Comparison of ENCODE assay signal across 9 cellular contexts in the genomic region with DNA sequence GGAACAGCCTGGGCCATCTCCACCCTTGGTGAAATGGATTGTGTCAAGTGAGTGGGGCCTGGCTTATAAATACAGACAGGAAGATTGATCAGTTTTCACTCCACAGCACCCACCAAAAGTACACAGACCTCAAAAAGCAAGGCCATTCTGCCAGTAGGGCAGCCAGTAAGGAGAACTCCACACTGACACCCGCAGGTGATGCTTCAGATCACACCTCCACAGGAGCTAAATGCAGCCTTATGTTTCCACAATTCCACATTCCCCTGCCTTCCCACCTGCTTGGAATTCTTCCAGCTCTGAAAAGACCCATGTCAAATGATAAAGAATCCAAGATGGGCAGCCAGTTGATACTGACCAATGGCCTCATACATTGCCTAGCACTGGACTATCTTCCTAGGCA.
DNase-seq lines count a peak whose midpoint lies in the region; ATAC-seq, FAIRE-seq and TF ChIP-seq lines count a peak whose summit lies in the region.
"Had no signal": no experiment of that assay in that cellular context is flagged by ENCODE, and none has a peak within 500 bp of the region (broad histone marks: within the 10 kb centered on the region; RNA-seq: fewer than 3 reads in every experiment).

No MANE protein-coding gene starts in this region.

- TF ChIP-seq RAD21 in neural cell (conservative IDR thresholded peaks at IDR 0.05): peak; percentile 14

- no peak overlapping the region for H3K4me3 ChIP-seq in astrocyte (ENCODE audit: insufficient read depth, low read depth, low read length)
- no peak overlapping the region for H3K4me3 ChIP-seq in neural cell (ENCODE audit: low read length)

- peaks cover 7% of the 10 kb centered on the region for H4K20me1 ChIP-seq in astrocyte (ENCODE audit: insufficient read depth, low read length)
- peaks cover 5% of the 10 kb centered on the region for H4K20me1 ChIP-seq in neural cell (ENCODE audit: insufficient read depth)

- peaks cover 16% of the 10 kb centered on the region for H3K4me1 ChIP-seq in astrocyte (ENCODE audit: insufficient read depth, low read length)

- no peak overlapping the region for H3K4me3 Mint-ChIP-seq in astrocyte (ENCODE audit: unreplicated experiment)
- H3K4me3 Mint-ChIP-seq: CD4-positive, alpha-beta T cell had no signal

- peaks cover 10% of the 10 kb centered on the region for H3K36me3 Mint-ChIP-seq in astrocyte (ENCODE audit: low read depth, unreplicated experiment)

- H3K27me3 Mint-ChIP-seq in astrocyte (ENCODE audit: low read depth, unreplicated experiment): no peaks in the 10 kb centered on the region

- no peak overlapping the region for H3K27ac Mint-ChIP-seq in astrocyte (ENCODE audit: unreplicated experiment)
- H3K27ac Mint-ChIP-seq: CD4-positive, alpha-beta T cell had no signal

- FAIRE-seq in astrocyte (lab: Jason Lieb, UNC): peak; percentile 29

- H3K4me2 ChIP-seq in astrocyte (ENCODE audit: low read length): no peak overlapping the region
- H3K4me2 ChIP-seq in neural cell (ENCODE audit: low read length): no peak overlapping the region

- H2AFZ ChIP-seq in astrocyte (ENCODE audit: low read depth, low read length): no peak overlapping the region
- no peak overlapping the region for H2AFZ ChIP-seq in neural cell (ENCODE audit: low read depth, low read length)

- H3K36me3 ChIP-seq in astrocyte (ENCODE audit: insufficient read depth, low read length) (no peaks in the 10 kb centered on the region), neural cell (ENCODE audit: insufficient read depth, low read length) (no peaks in the 10 kb centered on the region)

- no peak for ATAC-seq in HG03025 (IDR thresholded peaks at IDR 0.05; ENCODE audit: low FRiP score, unreplicated experiment)

- peak; percentile 41 for TF ChIP-seq CTCF in astrocyte (IDR thresholded peaks at IDR 0.05; ENCODE audit: insufficient read depth, low read depth, low read length)
- TF ChIP-seq CTCF in neural cell (IDR thresholded peaks at IDR 0.05; ENCODE audit: poor library complexity, severe bottlenecking): peak; percentile 37

- H3K27ac ChIP-seq in astrocyte (ENCODE audit: low read depth, low read length) (no peak overlapping the region), neural cell (ENCODE audit: low read length) (no peak overlapping the region)

- H3K4me1 Mint-ChIP-seq in astrocyte (ENCODE audit: low read depth, unreplicated experiment): peaks cover 1% of the 10 kb centered on the region

- H3K9me3 Mint-ChIP-seq in astrocyte (ENCODE audit: unreplicated experiment): no peaks in the 10 kb centered on the region
- H3K9me3 Mint-ChIP-seq: CD4-positive, alpha-beta T cell had no signal

- H3K9ac ChIP-seq in astrocyte (ENCODE audit: low read length): no peak overlapping the region
- H3K9ac ChIP-seq in neural cell (ENCODE audit: low read length): no peak overlapping the region

- H3K9me2 ChIP-seq in neural cell (ENCODE audit: insufficient read depth, low read length): no peaks in the 10 kb centered on the region

- H3F3A ChIP-seq in neural cell (ENCODE audit: insufficient read depth, low read length, poor library complexity, severe bottlenecking): peaks cover 20% of the 10 kb centered on the region

- H3K9me3 ChIP-seq in astrocyte (ENCODE audit: insufficient read depth, low read depth, low read length) (no peaks in the 10 kb centered on the region), neural cell (ENCODE audit: low read length) (no peaks in the 10 kb centered on the region)

- peak; percentile 36 for DNase-seq in NCI-H748 (lab: John Stamatoyannopoulos, UW; ENCODE audit: unreplicated experiment)
- no peak for DNase-seq in NCI-H748 treated with DMSO at 0.1 percent for 48 hours (lab: John Stamatoyannopoulos, UW)
- peak; percentile 17 for DNase-seq in HK-2 (ENCODE audit: unreplicated experiment)
- no peak for DNase-seq in astrocyte (ENCODE audit: low read depth)
- DNase-seq in superior temporal gyrus (ENCODE audit: extremely low spot score): no peak
- DNase-seq in activated gamma-delta T cell (lab: John Stamatoyannopoulos, UW): no peak
- DNase-seq: CD4-positive, alpha-beta T cell had no signal

- TF ChIP-seq EP300 in neural cell (conservative IDR thresholded peaks at IDR 0.05; ENCODE audit: poor library complexity, severe bottlenecking): no peak

- no peaks in the 10 kb centered on the region for H3K27me3 ChIP-seq in astrocyte (ENCODE audit: insufficient read depth, low read length)
- no peaks in the 10 kb centered on the region for H3K27me3 ChIP-seq in neural cell (ENCODE audit: insufficient read depth, low read depth, low read length)

- H3K79me2 ChIP-seq in astrocyte (ENCODE audit: insufficient read depth, low read length) (peaks cover 25% of the 10 kb centered on the region), neural cell (replicated peaks; ENCODE audit: insufficient read depth, low read length) (peaks cover 97% of the 10 kb centered on the region)

TF ChIP-seq in neural cell, 6 proteins besides CTCF, POLR2A, EP300 and RAD21:
- TF ChIP-seq POLR2AphosphoS5 (IDR thresholded peaks at IDR 0.05) (no peak), SMC3 (conservative IDR thresholded peaks at IDR 0.05; ENCODE audit: poor library complexity) (peak; percentile 23)

Comparison
In these comparisons a context has a peak if more than half of its experiments do, and no peak if none do; other contexts are left out.
1. DNase-seq: peak in NCI-H748 (single experiment) and HK-2 (single experiment); none in NCI-H748 treated with DMSO at 0.1 percent for 48 hours (single experiment), astrocyte (single experiment), superior temporal gyrus (single experiment) and activated gamma-delta T cell (single experiment).